In genomic region chr7:115632636-115633035, GRCh38 we compare ENCODE assay signal across 21 cellular contexts.
DNase-seq lines count a peak whose midpoint lies in the region; ATAC-seq, FAIRE-seq and TF ChIP-seq lines count a peak whose summit lies in the region.
"Had no signal": no experiment of that assay in that cellular context is flagged by ENCODE, and none has a peak within 500 bp of the region (broad histone marks: within the 10 kb centered on the region; RNA-seq: fewer than 3 reads in every experiment).

No MANE protein-coding gene starts in this region.

- H3K9me2 ChIP-seq in hepatocyte (replicated peaks; ENCODE audit: insufficient read depth), result no peaks in the 10 kb centered on the region

- 69% methylated on average over 5 of the region's 5 CpGs for WGBS in hepatocyte (ENCODE audit: low lambda C conversion rate, missing lambda C conversion rate)

- no peak for TF ChIP-seq CTCF in hepatocyte (IDR thresholded peaks at IDR 0.05; ENCODE audit: poor library complexity)

- DNase-seq in HEK293T (ENCODE audit: extremely low spot score), result no peak
- DNase-seq in NCI-H526 (lab: John Stamatoyannopoulos, UW), result peak; percentile 51 to 68
- peak; percentile 8 for DNase-seq in hepatocyte (ENCODE audit: low spot score)
- DNase-seq in HTR-8/SVneo (ENCODE audit: insufficient read length, low spot score), result no peak
- DNase-seq in putamen (ENCODE audit: low spot score), result no peak
- DNase-seq: CD4-positive, CD25-positive, alpha-beta regulatory T cell; CD8-positive, alpha-beta T cell; DMS 273 treated with DMSO at 0.1 percent for 48 hours; DMS79; EL; GDM1; GM23248; H7; HCEC 1CT had no signal

- H2AFZ ChIP-seq in hepatocyte, result no peak overlapping the region
- H2AFZ ChIP-seq: GM23248 had no signal

- peaks cover 18% of the 10 kb centered on the region for H3K4me1 ChIP-seq in hepatocyte (ENCODE audit: insufficient read depth)
- H3K4me1 ChIP-seq: BLaER1 had no signal

- H3K4me3 ChIP-seq in hepatocyte, result no peak overlapping the region
- H3K4me3 ChIP-seq: BLaER1, GM12878, GM23248 had no signal

- H3K9me3 ChIP-seq in hepatocyte (ENCODE audit: low read depth), result no peaks in the 10 kb centered on the region
- H3K9me3 ChIP-seq: BLaER1 had no signal

- H3K36me3 ChIP-seq in hepatocyte (replicated peaks; ENCODE audit: insufficient read depth, low read depth), result no peaks in the 10 kb centered on the region
- H3K36me3 ChIP-seq: BLaER1 had no signal

- no peak overlapping the region for H3K4me2 ChIP-seq in hepatocyte
- H3K4me2 ChIP-seq: BLaER1 had no signal

- no peak for ATAC-seq in HG03521 (IDR thresholded peaks at IDR 0.05; ENCODE audit: unreplicated experiment)
- ATAC-seq: CD8-positive, alpha-beta T cell; GM12878 had no signal

- no peaks in the 10 kb centered on the region for H3K79me2 ChIP-seq in hepatocyte

- no peaks in the 10 kb centered on the region for H4K20me1 ChIP-seq in hepatocyte (ENCODE audit: insufficient read depth, poor library complexity, severe bottlenecking)
- H4K20me1 ChIP-seq: BLaER1 had no signal

- no peak for FAIRE-seq in HTR-8/SVneo (lab: Jason Lieb, UNC)
- FAIRE-seq: D721Med, GM12878, GM19239, H1 had no signal

- POLR2A ChIA-PET in HEK293T (lab: Yijun Ruan, JAX), result interaction anchor here (1.0 kb wide), 1 partner anchor 155 kb away, joined by 3 read pairs; no protein-coding TSS in a partner anchor

- CTCF ChIA-PET in HEK293T (lab: Yijun Ruan, JAX), result no interaction called here

- no peak overlapping the region for H3K27ac ChIP-seq in hepatocyte
- H3K27ac ChIP-seq: BLaER1, C4-2B, GM23248 had no signal

- H3K27me3 ChIP-seq in hepatocyte, result no peaks in the 10 kb centered on the region
- H3K27me3 ChIP-seq: BLaER1 had no signal

TF ChIP-seq in HEK293T, 16 proteins besides CTCF, POLR2A, EP300 and RAD21:
- no peak for TF ChIP-seq L3MBTL2 (conservative IDR thresholded peaks at IDR 0.05)
- peak; percentile 20; the same call in 1 of the 2 replicates for TF ChIP-seq PKNOX1 (IDR thresholded peaks at IDR 0.05)

Comparison
In these comparisons a context has a peak if more than half of its experiments do, and no peak if none do; other contexts are left out.
1. DNase-seq: peak in NCI-H526 (2 of 2) and hepatocyte (single experiment); none in HEK293T (single experiment), HTR-8/SVneo (single experiment) and putamen (single experiment).